8 cellular contexts compared by ENCODE assay signal in genomic region chr3:46883252-46884185, GRCh38. TPM values are rescaled to one million over a fixed set of nuclear protein-coding genes. Genes with fewer than 3 reads are reported as not detected.
DNase-seq lines count a peak whose midpoint lies in the region; ATAC-seq and TF ChIP-seq lines count a peak whose summit lies in the region.

No MANE protein-coding gene starts in this region.

- H3K4me3 ChIP-seq in A673 (ENCODE audit: low read depth, low read length, poor library complexity, severe bottlenecking) (peak overlapping the region; percentile 28), HAP-1 (peak overlapping the region; percentile 27), lower lobe of right lung (peak overlapping the region; percentile 59)

- peak; percentile 33 for DNase-seq in A673 (ENCODE audit: low spot score)
- DNase-seq in HAP-1 (ENCODE audit: low spot score in 2 of 2): peak; percentile 33 to 72
- peak; percentile 45 for DNase-seq in cerebellum (ENCODE audit: low spot score)
- DNase-seq in lower lobe of right lung: no peak
- DNase-seq in NCI-H1694 (lab: John Stamatoyannopoulos, UW): no peak
- no peak for DNase-seq in NCI-H2196 treated with DMSO at 0.1 percent for 48 hours (lab: John Stamatoyannopoulos, UW; ENCODE audit: unreplicated experiment)
- DNase-seq in NCI-H2081 treated with DMSO at 0.1 percent for 48 hours (lab: John Stamatoyannopoulos, UW): no peak
- DNase-seq in epidermal melanocyte (ENCODE audit: insufficient read length, low spot score): no peak

- intact Hi-C loops in A673 (cut with micrococcal nuclease; ENCODE audit: unreplicated experiment) (no loop called here), lower lobe of right lung (cut with DNase I) (no loop called here)

- POLR2A ChIA-PET in A673 (lab: Charles Lee; ENCODE audit: low non-redundant PET): no interaction called here

- H3K4me1 ChIP-seq in A673 (ENCODE audit: insufficient read depth, low read length, poor library complexity, severe bottlenecking): no peaks in the 10 kb centered on the region
- H3K4me1 ChIP-seq in HAP-1: peaks cover 23% of the 10 kb centered on the region
- H3K4me1 ChIP-seq in lower lobe of right lung: peaks cover 20% of the 10 kb centered on the region

- H3K36me3 ChIP-seq in A673 (ENCODE audit: insufficient read depth, low read length, poor library complexity, severe bottlenecking) (no peaks in the 10 kb centered on the region), HAP-1 (replicated peaks) (no peaks in the 10 kb centered on the region), lower lobe of right lung (no peaks in the 10 kb centered on the region)

- H3K27ac ChIP-seq in A673 (ENCODE audit: low read depth, low read length, poor library complexity, severe bottlenecking): no peak overlapping the region
- peak overlapping the region; percentile 74 for H3K27ac ChIP-seq in lower lobe of right lung

- no TSS peak for BruUV-seq in A673 (replicated peaks; lab: Mats Ljungman, UMichigan)

- H3K9me3 ChIP-seq in A673 (ENCODE audit: low read depth, low read length, poor library complexity, severe bottlenecking): no peaks in the 10 kb centered on the region
- no peaks in the 10 kb centered on the region for H3K9me3 ChIP-seq in HAP-1
- no peaks in the 10 kb centered on the region for H3K9me3 ChIP-seq in lower lobe of right lung

- TF ChIP-seq CTCF in A673 (conservative IDR thresholded peaks at IDR 0.05; ENCODE audit: low read depth, low read length) (no peak), lower lobe of right lung (IDR thresholded peaks at IDR 0.05) (no peak)

- peak; percentile 51 to 64 for ATAC-seq in lower lobe of right lung

- CTCF ChIA-PET in A673 (lab: Charles Lee): no interaction called here

- H3K27me3 ChIP-seq in A673 (replicated peaks; ENCODE audit: insufficient read depth, low read depth, low read length, poor library complexity) (no peaks in the 10 kb centered on the region), HAP-1 (ENCODE audit: low read depth) (no peaks in the 10 kb centered on the region), lower lobe of right lung (ENCODE audit: low read depth) (peaks cover 47% of the 10 kb centered on the region)

- in situ Hi-C loops in HAP-1 (cut with MboI; ENCODE audit: low sequenced_read_pairs): no loop called here

RNA-seq across cellular contexts. Expression of gene PTH1R, which starts 6.0 kb away (rescaled TPM):
- total RNA-seq in A673 (2021) (1.2 and 1.7 TPM in 2 replicates), cerebellum (4.4 TPM), lower lobe of right lung (14.5 TPM)

RNA-seq across cellular contexts. Expression of gene MYL3, which starts 20.3 kb away (rescaled TPM):
- total RNA-seq in A673 (2021) (not detected in 2 replicates), cerebellum (1.3 TPM), lower lobe of right lung (2.0 TPM)

Comparison
In these comparisons a context has a peak if more than half of its experiments do, and no peak if none do; other contexts are left out.
1. DNase-seq: peak in A673 (single experiment), HAP-1 (2 of 2) and cerebellum (single experiment); none in lower lobe of right lung (single experiment), NCI-H1694 (single experiment), NCI-H2196 treated with DMSO at 0.1 percent for 48 hours (single experiment), NCI-H2081 treated with DMSO at 0.1 percent for 48 hours (single experiment) and epidermal melanocyte (single experiment).
2. Peak in every context shown above with its lines, with median percentiles within 50 percentile points of each other: H3K4me3 ChIP-seq.